Comparison of ENCODE assay signal across 19 cellular contexts in the genomic region with DNA sequence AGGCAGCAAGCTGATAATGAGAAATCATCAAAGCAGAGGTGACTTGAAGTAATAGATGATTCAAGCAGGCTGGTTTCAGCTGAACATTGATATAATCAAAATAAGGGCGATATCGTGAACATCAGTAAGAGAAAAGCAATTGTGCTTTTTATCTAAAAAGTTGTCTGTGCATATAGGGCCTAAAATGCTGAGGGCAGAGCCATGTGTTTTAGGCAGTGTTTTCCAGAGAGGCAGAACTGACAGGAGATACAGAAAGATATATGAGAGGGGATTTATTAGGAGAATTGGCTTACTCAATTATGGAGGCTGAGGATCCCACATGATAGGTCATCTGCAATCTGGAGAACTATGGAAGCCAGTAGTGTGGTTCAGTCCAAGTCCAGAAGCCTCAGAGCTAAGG.
DNase-seq lines count a peak whose midpoint lies in the region; ATAC-seq and TF ChIP-seq lines count a peak whose summit lies in the region.
"Had no signal": no experiment of that assay in that cellular context is flagged by ENCODE, and none has a peak within 500 bp of the region (broad histone marks: within the 10 kb centered on the region; RNA-seq: fewer than 3 reads in every experiment).

No MANE protein-coding gene starts in this region.

- H3K4me3 ChIP-seq in effector memory CD4-positive, alpha-beta T cell (ENCODE audit: insufficient read depth, low read depth, low read length, poor library complexity, severe bottlenecking): no peak overlapping the region
- H3K4me3 ChIP-seq: A549, SJCRH30 had no signal

- H3K36me3 ChIP-seq in effector memory CD4-positive, alpha-beta T cell (ENCODE audit: control insufficient read depth, insufficient read depth, low read length): no peaks in the 10 kb centered on the region
- H3K36me3 ChIP-seq: SJCRH30 had no signal

- H3K4me1 ChIP-seq in effector memory CD4-positive, alpha-beta T cell (ENCODE audit: control insufficient read depth, insufficient read depth, low read length, poor library complexity, severe bottlenecking): no peaks in the 10 kb centered on the region
- H3K4me1 ChIP-seq: A549, SJCRH30 had no signal

- no peak for DNase-seq in NCI-H2029 (lab: John Stamatoyannopoulos, UW)
- DNase-seq in effector memory CD4-positive, alpha-beta T cell: no peak
- DNase-seq: DMS53, GF-D8, KBM-7, NCI-H1092, NCI-H146, NCI-H2029 treated with DMSO at 0.1 percent for 48 hours, NCI-H226, NCI-H510A treated with DMSO at 0.1 percent for 48 hours, NCI-H774, OCI-M1, SJCRH30 had no signal

- ATAC-seq in GM18511 (IDR thresholded peaks at IDR 0.05; ENCODE audit: unreplicated experiment) (peak; percentile 13), GM19351 (IDR thresholded peaks at IDR 0.05; ENCODE audit: unreplicated experiment) (peak; percentile 9), HG02852 (IDR thresholded peaks at IDR 0.05; ENCODE audit: unreplicated experiment) (peak; percentile 20), SK-N-SH treated with all-trans-retinoic acid at 6 μM for 48 hours (no peak; the same call in 2 of the 3 replicates), HG02884 (IDR thresholded peaks at IDR 0.05; ENCODE audit: unreplicated experiment) (no peak)
- ATAC-seq: A549 had no signal

- no peaks in the 10 kb centered on the region for H3K27me3 ChIP-seq in effector memory CD4-positive, alpha-beta T cell (replicated peaks; ENCODE audit: control insufficient read depth, insufficient read depth, low read length, poor library complexity, severe bottlenecking)
- H3K27me3 ChIP-seq: SJCRH30 had no signal

- H3K27ac ChIP-seq in effector memory CD4-positive, alpha-beta T cell (ENCODE audit: insufficient read depth, low read length, poor library complexity, severe bottlenecking): no peak overlapping the region
- H3K27ac ChIP-seq: A549, SJCRH30 had no signal

- H3K9me3 ChIP-seq in effector memory CD4-positive, alpha-beta T cell (ENCODE audit: control insufficient read depth, low read length): no peaks in the 10 kb centered on the region
- H3K9me3 ChIP-seq: A549, SJCRH30 had no signal

TF ChIP-seq in SK-N-SH treated with all-trans-retinoic acid at 6 μM for 48 hours, 23 proteins besides CTCF, POLR2A, EP300 and RAD21:
- peak; percentile 85; the same call in 1 of the 2 replicates for TF ChIP-seq TCF4 (CRISPR knock-in tag; IDR thresholded peaks at IDR 0.05; ENCODE audit: borderline replicate concordance)
- TF ChIP-seq, protein P1, sequence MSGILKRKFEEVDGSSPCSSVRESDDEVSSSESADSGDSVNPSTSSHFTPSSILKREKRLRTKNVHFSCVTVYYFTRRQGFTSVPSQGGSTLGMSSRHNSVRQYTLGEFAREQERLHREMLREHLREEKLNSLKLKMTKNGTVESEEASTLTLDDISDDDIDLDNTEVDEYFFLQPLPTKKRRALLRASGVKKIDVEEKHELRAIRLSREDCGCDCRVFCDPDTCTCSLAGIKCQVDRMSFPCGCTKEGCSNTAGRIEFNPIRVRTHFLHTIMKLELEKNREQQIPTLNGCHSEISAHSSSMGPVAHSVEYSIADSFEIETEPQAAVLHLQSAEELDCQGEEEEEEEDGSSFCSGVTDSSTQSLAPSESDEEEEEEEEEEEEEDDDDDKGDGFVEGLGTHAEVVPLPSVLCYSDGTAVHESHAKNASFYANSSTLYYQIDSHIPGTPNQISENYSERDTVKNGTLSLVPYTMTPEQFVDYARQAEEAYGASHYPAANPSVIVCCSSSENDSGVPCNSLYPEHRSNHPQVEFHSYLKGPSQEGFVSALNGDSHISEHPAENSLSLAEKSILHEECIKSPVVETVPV (CRISPR knock-in tag; IDR thresholded peaks at IDR 0.05): no peak
- no peak for TF ChIP-seq ARNTL (CRISPR knock-in tag; IDR thresholded peaks at IDR 0.05; ENCODE audit: borderline replicate concordance, low read depth)
- TF ChIP-seq, protein P2, sequence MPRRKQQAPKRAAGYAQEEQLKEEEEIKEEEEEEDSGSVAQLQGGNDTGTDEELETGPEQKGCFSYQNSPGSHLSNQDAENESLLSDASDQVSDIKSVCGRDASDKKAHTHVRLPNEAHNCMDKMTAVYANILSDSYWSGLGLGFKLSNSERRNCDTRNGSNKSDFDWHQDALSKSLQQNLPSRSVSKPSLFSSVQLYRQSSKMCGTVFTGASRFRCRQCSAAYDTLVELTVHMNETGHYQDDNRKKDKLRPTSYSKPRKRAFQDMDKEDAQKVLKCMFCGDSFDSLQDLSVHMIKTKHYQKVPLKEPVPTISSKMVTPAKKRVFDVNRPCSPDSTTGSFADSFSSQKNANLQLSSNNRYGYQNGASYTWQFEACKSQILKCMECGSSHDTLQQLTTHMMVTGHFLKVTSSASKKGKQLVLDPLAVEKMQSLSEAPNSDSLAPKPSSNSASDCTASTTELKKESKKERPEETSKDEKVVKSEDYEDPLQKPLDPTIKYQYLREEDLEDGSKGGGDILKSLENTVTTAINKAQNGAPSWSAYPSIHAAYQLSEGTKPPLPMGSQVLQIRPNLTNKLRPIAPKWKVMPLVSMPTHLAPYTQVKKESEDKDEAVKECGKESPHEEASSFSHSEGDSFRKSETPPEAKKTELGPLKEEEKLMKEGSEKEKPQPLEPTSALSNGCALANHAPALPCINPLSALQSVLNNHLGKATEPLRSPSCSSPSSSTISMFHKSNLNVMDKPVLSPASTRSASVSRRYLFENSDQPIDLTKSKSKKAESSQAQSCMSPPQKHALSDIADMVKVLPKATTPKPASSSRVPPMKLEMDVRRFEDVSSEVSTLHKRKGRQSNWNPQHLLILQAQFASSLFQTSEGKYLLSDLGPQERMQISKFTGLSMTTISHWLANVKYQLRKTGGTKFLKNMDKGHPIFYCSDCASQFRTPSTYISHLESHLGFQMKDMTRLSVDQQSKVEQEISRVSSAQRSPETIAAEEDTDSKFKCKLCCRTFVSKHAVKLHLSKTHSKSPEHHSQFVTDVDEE (CRISPR knock-in tag; IDR thresholded peaks at IDR 0.05): peak; percentile 72

Comparison
In these comparisons a context has a peak if more than half of its experiments do, and no peak if none do; other contexts are left out.
1. ATAC-seq: peak in GM18511 (single experiment), GM19351 (single experiment) and HG02852 (single experiment); none in SK-N-SH treated with all-trans-retinoic acid at 6 μM for 48 hours (single experiment) and HG02884 (single experiment).